ENCODE assay signal across 15 cellular contexts in the genomic region with DNA sequence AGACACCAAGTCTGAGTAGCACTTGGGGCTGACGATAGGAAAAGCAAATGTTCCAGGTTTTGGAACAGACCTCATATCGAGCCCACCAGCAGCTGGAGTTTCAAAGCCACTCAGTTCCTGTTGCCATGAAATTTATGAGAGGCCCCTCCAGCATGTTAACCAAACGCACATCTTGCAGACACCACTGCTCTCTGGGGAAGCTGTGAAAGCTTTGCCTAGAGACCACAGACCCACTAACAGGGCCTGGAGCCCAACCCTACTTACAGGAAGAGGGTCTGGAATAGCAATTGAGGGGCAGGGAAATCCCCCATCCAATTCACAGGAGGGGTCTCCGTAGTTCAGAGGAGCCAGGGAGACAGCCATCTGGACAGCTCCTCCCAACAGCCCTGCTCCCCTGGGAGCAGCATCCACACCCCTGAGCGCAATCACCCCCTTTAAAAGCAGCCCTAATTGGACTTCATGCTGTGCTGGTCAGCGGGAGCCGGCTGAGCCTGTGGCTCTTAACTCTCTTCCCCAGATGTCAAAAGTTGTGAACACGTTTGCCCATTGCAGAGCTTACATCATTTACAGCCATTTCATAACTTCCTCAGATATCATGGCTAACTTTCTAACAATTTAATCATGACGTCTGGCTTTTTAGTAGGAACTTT.
DNase-seq lines count a peak whose midpoint lies in the region; ATAC-seq and TF ChIP-seq lines count a peak whose summit lies in the region.
"Had no signal": no experiment of that assay in that cellular context is flagged by ENCODE, and none has a peak within 500 bp of the region (broad histone marks: within the 10 kb centered on the region; RNA-seq: fewer than 3 reads in every experiment).

No MANE protein-coding gene starts in this region.

- TF ChIP-seq CTCF in left lung (IDR thresholded peaks at IDR 0.05) (no peak), left ventricle myocardium inferior (IDR thresholded peaks at IDR 0.05; ENCODE audit: borderline replicate concordance) (no peak)

- in situ Hi-C loops in KBM-7 (cut with MboI; ENCODE audit: low pct_unique_long_range_greater_than_20kb, low sequenced_read_pairs): no loop called here

- H3K9me3 ChIP-seq in left lung (no peaks in the 10 kb centered on the region), left ventricle myocardium inferior (replicated peaks) (no peaks in the 10 kb centered on the region)
- H3K9me3 ChIP-seq: ascending aorta, SJSA1, testis had no signal

- peak; percentile 30 for ATAC-seq in left lung
- ATAC-seq in stimulated activated naive CD8-positive, alpha-beta T cell treated with anti-CD3 and anti-CD28 coated beads, Interleukin-15, Interleukin-2, amounts not matched to agents 100 U/mL and 50 U/mL, for 24 hours: no peak

- intact Hi-C loops in left lung (cut with DNase I) (no loop called here), left ventricle myocardium inferior (cut with micrococcal nuclease) (no loop called here)

- DNase-seq in COR-L47 (lab: John Stamatoyannopoulos, UW) (peak; percentile 62), KBM-7 (peak; percentile 20), OCI-M1 (lab: John Stamatoyannopoulos, UW) (peak; percentile 13), left lung (no peak), hepatic stellate cell (ENCODE audit: low spot score) (no peak), left ventricle myocardium inferior (no peak), NCI-H510A treated with DMSO at 0.1 percent for 48 hours (lab: John Stamatoyannopoulos, UW) (no peak)
- no peak for DNase-seq in stimulated activated naive CD8-positive, alpha-beta T cell treated with anti-CD3 and anti-CD28 coated beads, Interleukin-15, Interleukin-2, amounts not matched to agents 100 U/mL and 50 U/mL, for 24 hours
- DNase-seq: activated CD8-positive, alpha-beta T cell treated with anti-CD3 and anti-CD28 coated beads, Interleukin-2, amount 10 ng/mL, durations not matched to agents 7 days and 5 days; activated gamma-delta T cell; CD4-positive, alpha-beta T cell; EL; testis had no signal

- H3K27me3 ChIP-seq in left lung (no peaks in the 10 kb centered on the region), left ventricle myocardium inferior (ENCODE audit: low read depth) (peaks cover 26% of the 10 kb centered on the region)
- H3K27me3 ChIP-seq: ascending aorta, testis had no signal

- H3K4me1 ChIP-seq in left lung: peaks cover 0 to 27% of the 10 kb centered on the region in 2 donors
- peaks cover 19% of the 10 kb centered on the region for H3K4me1 ChIP-seq in left ventricle myocardium inferior
- H3K4me1 ChIP-seq: ascending aorta, SJSA1, testis had no signal

- H3K27ac ChIP-seq in left lung: no peak overlapping the region
- H3K27ac ChIP-seq in left ventricle myocardium inferior (replicated peaks): no peak overlapping the region
- H3K27ac ChIP-seq: ascending aorta, SJSA1, testis had no signal

- no peaks in the 10 kb centered on the region for H3K36me3 ChIP-seq in left lung
- no peaks in the 10 kb centered on the region for H3K36me3 ChIP-seq in left ventricle myocardium inferior
- H3K36me3 ChIP-seq: ascending aorta, SJSA1 had no signal

- H3K4me3 ChIP-seq in left lung (no peak overlapping the region), left ventricle myocardium inferior (no peak overlapping the region)
- H3K4me3 ChIP-seq: ascending aorta, SJSA1, testis had no signal

Comparison
In these comparisons a context has a peak if more than half of its experiments do, and no peak if none do; other contexts are left out.
1. DNase-seq: peak in COR-L47 (single experiment), KBM-7 (single experiment) and OCI-M1 (single experiment); none in left lung (0 of 2), hepatic stellate cell (single experiment), stimulated activated naive CD8-positive, alpha-beta T cell treated with anti-CD3 and anti-CD28 coated beads, Interleukin-15, Interleukin-2, amounts not matched to agents 100 U/mL and 50 U/mL, for 24 hours (single experiment), left ventricle myocardium inferior (single experiment) and NCI-H510A treated with DMSO at 0.1 percent for 48 hours (single experiment).